ENCODE assay signal across 20 cellular contexts in the genomic region with DNA sequence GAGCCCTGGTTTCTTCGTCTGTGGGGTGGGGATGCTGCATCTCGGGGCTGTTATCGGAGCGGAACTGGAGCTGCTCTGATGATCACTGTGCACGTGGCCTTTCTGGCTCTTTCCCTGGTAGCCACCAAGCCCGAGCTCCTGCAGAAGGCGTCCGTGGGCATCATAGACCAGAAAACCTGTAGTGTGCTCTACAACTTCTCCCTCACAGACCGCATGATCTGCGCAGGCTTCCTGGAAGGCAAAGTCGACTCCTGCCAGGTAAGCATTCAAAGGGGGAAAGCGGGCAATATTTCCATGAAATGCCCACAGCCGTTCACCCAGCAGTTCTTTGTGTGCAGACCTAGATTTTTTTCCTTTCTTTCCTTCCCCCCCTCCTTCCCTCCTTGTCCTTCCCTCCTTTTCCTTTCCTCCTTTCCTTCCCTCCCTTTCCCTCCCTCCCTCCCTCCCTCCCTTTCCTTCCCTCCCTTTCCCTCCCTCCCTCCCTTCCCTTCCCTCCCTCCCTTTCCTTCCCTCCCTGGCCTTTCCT. TPM values are rescaled to one million over a fixed set of nuclear protein-coding genes. Genes with fewer than 3 reads are reported as not detected.
"Had no signal": no experiment of that assay in that cellular context is flagged by ENCODE, and none has a peak within 500 bp of the region (broad histone marks: within the 10 kb centered on the region; RNA-seq: fewer than 3 reads in every experiment).

No MANE protein-coding gene starts in this region.

- H3K27ac ChIP-seq: Peyer's patch had no signal

- FAIRE-seq: astrocyte had no signal

- ATAC-seq: WTC11 had no signal

- DNase-seq: activated CD4-positive, alpha-beta memory T cell treated with anti-CD3 and anti-CD28 coated beads for 36 hours; activated CD4-positive, alpha-beta T cell treated with anti-CD3 and anti-CD28 coated beads for 48 hours; activated CD4-positive, CD25-positive, alpha-beta regulatory T cell treated with anti-CD3 and anti-CD28 coated beads, Interleukin-2, amount 50 U/mL, for 72 hours; activated CD8-positive, alpha-beta memory T cell treated with anti-CD3 and anti-CD28 coated beads for 24 hours; activated effector memory CD4-positive, alpha-beta T cell treated with Interleukin-2 at 50 U/mL for 16 hours; activated naive CD4-positive, alpha-beta T cell treated with Interleukin-2 at 50 U/mL for 16 hours; activated T-cell treated with anti-CD3 and anti-CD28 coated beads for 4 hours; amygdala; Kasumi-1; NCI-H1105 treated with DMSO at 0.1 percent for 48 hours; NCI-H1436 treated with DMSO at 0.1 percent for 48 hours; NCI-H187; NCI-H2081; NCI-H510A treated with DMSO at 0.1 percent for 48 hours; NCI-H69; Peyer's patch; SHP77 treated with DMSO at 0.1 percent for 48 hours had no signal

- H3K9me3 ChIP-seq: Peyer's patch had no signal

- H3K4me1 ChIP-seq: Peyer's patch had no signal

- H3K4me3 ChIP-seq: Peyer's patch had no signal

- H3K27me3 ChIP-seq: Peyer's patch had no signal

- H3K36me3 ChIP-seq: Peyer's patch had no signal

RNA-seq across cellular contexts. Expression of gene TMPRSS9, which starts 57.9 kb away (rescaled TPM):
- total RNA-seq: activated CD4-positive, alpha-beta memory T cell treated with anti-CD3 and anti-CD28 coated beads for 36 hours; SK-MEL-5 had no signal
